Comparison of ENCODE assay signal across 26 cellular contexts in genomic region chr4:16826397-16826910, GRCh38.
"Had no signal": no experiment of that assay in that cellular context is flagged by ENCODE, and none has a peak within 500 bp of the region (broad histone marks: within the 10 kb centered on the region; RNA-seq: fewer than 3 reads in every experiment).

No MANE protein-coding gene starts in this region.

- H3K4me1 Mint-ChIP-seq: activated CD4-positive, alpha-beta T cell treated with anti-CD3 and anti-CD28 coated beads, Interleukin-2, amount 10 ng/mL, durations not matched to agents 24 days and 14 days; immature natural killer cell had no signal

- H3K9me3 ChIP-seq: esophagus squamous epithelium, lower lobe of right lung, neutrophil, right lobe of liver, thoracic aorta had no signal

- H3K36me3 Mint-ChIP-seq: activated CD4-positive, alpha-beta memory T cell treated with anti-CD3 and anti-CD28 coated beads for 36 hours; natural killer cell had no signal

- H3K4me3 Mint-ChIP-seq: activated CD4-positive, alpha-beta memory T cell treated with anti-CD3 and anti-CD28 coated beads for 36 hours; activated CD4-positive, alpha-beta T cell treated with anti-CD3 and anti-CD28 coated beads, Interleukin-2, amount 10 ng/mL, durations not matched to agents 24 days and 14 days; immature natural killer cell; natural killer cell; T-helper 1 cell treated with Interleukin-12 subunit alpha and Interleukin-12 subunit beta and Interleukin-4 antibody, amounts not matched to agents 30 μg/mL and 1 μg/mL, for 36 hours had no signal

- H3K27me3 ChIP-seq: esophagus squamous epithelium, neutrophil, right lobe of liver had no signal

- H3K27me3 Mint-ChIP-seq: activated CD4-positive, alpha-beta memory T cell treated with anti-CD3 and anti-CD28 coated beads for 36 hours; activated CD4-positive, alpha-beta T cell treated with anti-CD3 and anti-CD28 coated beads, Interleukin-2, amount 10 ng/mL, durations not matched to agents 24 days and 14 days had no signal

- H3K9me3 Mint-ChIP-seq: activated CD4-positive, alpha-beta memory T cell treated with anti-CD3 and anti-CD28 coated beads for 36 hours; activated CD4-positive, alpha-beta T cell treated with anti-CD3 and anti-CD28 coated beads, Interleukin-2, amount 10 ng/mL, durations not matched to agents 24 days and 14 days; immature natural killer cell; natural killer cell; T-helper 1 cell treated with Interleukin-12 subunit alpha and Interleukin-12 subunit beta and Interleukin-4 antibody, amounts not matched to agents 30 μg/mL and 1 μg/mL, for 36 hours had no signal

- H3K27ac ChIP-seq: epithelial cell of prostate, lower lobe of right lung, neutrophil, right lobe of liver, thoracic aorta, WERI-Rb-1 had no signal

- H3K4me3 ChIP-seq: esophagus squamous epithelium, lower lobe of right lung, right lobe of liver, thoracic aorta had no signal

- H3K27ac Mint-ChIP-seq: activated CD4-positive, alpha-beta memory T cell treated with anti-CD3 and anti-CD28 coated beads for 36 hours; activated CD4-positive, alpha-beta T cell treated with anti-CD3 and anti-CD28 coated beads, Interleukin-2, amount 10 ng/mL, durations not matched to agents 24 days and 14 days; immature natural killer cell; natural killer cell; T-helper 1 cell treated with Interleukin-12 subunit alpha and Interleukin-12 subunit beta and Interleukin-4 antibody, amounts not matched to agents 30 μg/mL and 1 μg/mL, for 36 hours had no signal

- H3K36me3 ChIP-seq: esophagus squamous epithelium, lower lobe of right lung, neutrophil, right lobe of liver, thoracic aorta, WERI-Rb-1 had no signal

- ATAC-seq: lower lobe of right lung; natural killer cell; right lobe of liver; stimulated activated naive CD8-positive, alpha-beta T cell treated with anti-CD3 and anti-CD28 coated beads, Interleukin-15, Interleukin-2, amounts not matched to agents 100 U/mL and 50 U/mL, for 24 hours had no signal

- DNase-seq: activated CD4-positive, alpha-beta memory T cell treated with anti-CD3 and anti-CD28 coated beads for 36 hours; activated CD4-positive, alpha-beta T cell treated with anti-CD3 and anti-CD28 coated beads, Interleukin-2, amount 10 ng/mL, durations not matched to agents 24 days and 14 days; activated CD4-positive, CD25-positive, alpha-beta regulatory T cell treated with anti-CD3 and anti-CD28 coated beads, Interleukin-2, amount 50 U/mL, for 72 hours; activated CD8-positive, alpha-beta memory T cell treated with anti-CD3 and anti-CD28 coated beads, Interleukin-2, amount 50 U/mL, for 4 hours; activated gamma-delta T cell treated with Interleukin-2 at 50 U/mL for 16 hours; activated naive CD4-positive, alpha-beta T cell treated with anti-CD3 and anti-CD28 coated beads, Interleukin-2, amount 50 U/mL, for 16 hours; activated T-cell treated with anti-CD3 and anti-CD28 coated beads, Interleukin-2, amount 50 U/mL, for 1 hour; amniotic stem cell; esophagus squamous epithelium; foreskin melanocyte; immature natural killer cell; lower lobe of right lung; mesenchymal stem cell; natural killer cell; right lobe of liver; stimulated activated CD4-positive, alpha-beta T cell treated with anti-CD3 and anti-CD28 coated beads, Interleukin-12 subunit alpha, Interleukin-12 subunit beta, amount 100 ng/mL, for 4 hours; stimulated activated CD4-positive, alpha-beta T cell treated with anti-CD3 and anti-CD28 coated beads, Interleukin-4, amount 100 ng/mL, for 1 hour; stimulated activated naive CD8-positive, alpha-beta T cell treated with anti-CD3 and anti-CD28 coated beads, Interleukin-15, Interleukin-2, amounts not matched to agents 100 U/mL and 50 U/mL, for 24 hours; SW 1271; T-helper 9 cell; trophoblast cell; WERI-Rb-1 had no signal
